Comparison of ENCODE assay signal across 8 cellular contexts in genomic region chr18:54958711-54959625, GRCh38. TPM values are rescaled to one million over a fixed set of nuclear protein-coding genes. Genes with fewer than 3 reads are reported as not detected.
DNase-seq lines count a peak whose midpoint lies in the region; FAIRE-seq and TF ChIP-seq lines count a peak whose summit lies in the region.

Gene CCDC68 (minus strand): TSS chr18:54959461. CDS start chr18:54942791, 16,670 bp downstream.

- no peaks in the 10 kb centered on the region for H3K36me3 ChIP-seq in GM23248 (ENCODE audit: low read depth)
- no peaks in the 10 kb centered on the region for H3K36me3 ChIP-seq in adipocyte (ENCODE audit: control insufficient read depth, insufficient read depth, low read length, severe bottlenecking)

- H3K79me2 ChIP-seq in GM23248 (ENCODE audit: insufficient read depth): no peaks in the 10 kb centered on the region

- H3K9ac ChIP-seq in GM23248 (no peak within 1 kb of the TSS), adipocyte (ENCODE audit: low read length) (peak within 1 kb of the TSS; percentile 33)

- no peak within 1 kb of the TSS for H3K27ac ChIP-seq in GM23248

- no peaks in the 10 kb centered on the region for H3K4me1 ChIP-seq in GM23248 (ENCODE audit: insufficient read depth)
- peaks cover 11% of the 10 kb centered on the region for H3K4me1 ChIP-seq in adipocyte (ENCODE audit: control insufficient read depth, insufficient read depth, low read length)

- peak within 1 kb of the TSS; percentile 57 for H2AFZ ChIP-seq in GM23248

- no peaks in the 10 kb centered on the region for H3F3A ChIP-seq in GM23248 (ENCODE audit: insufficient read depth)

- H3K27me3 ChIP-seq in GM23248 (replicated peaks; ENCODE audit: insufficient read depth) (no peaks in the 10 kb centered on the region; the same call in 1 of the 2 replicates), adipocyte (replicated peaks; ENCODE audit: control insufficient read depth, insufficient read depth, low read length) (no peaks in the 10 kb centered on the region)

- peak within 1 kb of the TSS; percentile 28 for H3K4me2 ChIP-seq in GM23248 (ENCODE audit: unreplicated experiment)

- FAIRE-seq in H54 (lab: Jason Lieb, UNC): no peak

- no peaks in the 10 kb centered on the region for H4K20me1 ChIP-seq in GM23248 (ENCODE audit: insufficient read depth)

- in situ Hi-C loops in GM23248 (cut with MboI): no loop called here

- no peak for TF ChIP-seq POLR2A in H54 (IDR thresholded peaks at IDR 0.05; ENCODE audit: low read depth, low read length)

- peak within 1 kb of the TSS; percentile 39 for H3K4me3 ChIP-seq in GM23248
- H3K4me3 ChIP-seq in adipocyte (ENCODE audit: low read length): peak within 1 kb of the TSS; percentile 72
- peak within 1 kb of the TSS; percentile 52 for H3K4me3 ChIP-seq in skeletal muscle cell (ENCODE audit: low read depth, low read length)

- H3K9me3 ChIP-seq in GM23248 (ENCODE audit: low read depth): no peaks in the 10 kb centered on the region
- H3K9me3 ChIP-seq in adipocyte (ENCODE audit: control insufficient read depth, low read length): no peaks in the 10 kb centered on the region

- peak; percentile 23 for DNase-seq in GM23248
- DNase-seq in adipocyte (ENCODE audit: low read depth): no peak
- peak; percentile 38 for DNase-seq in hepatic stellate cell (ENCODE audit: low spot score)
- DNase-seq in skeletal muscle cell (ENCODE audit: low read depth): no peak
- DNase-seq in H54 (ENCODE audit: insufficient read length, low spot score): no peak
- DNase-seq in T-helper 9 cell: no peak
- DNase-seq in globus pallidus (ENCODE audit: low spot score): no peak
- no peak for DNase-seq in AG08395 (ENCODE audit: low spot score)

- 34 to 44% methylated on average over 39 to 57 of the region's 57 CpGs for WGBS in GM23248 (ENCODE audit: low coverage in 1 of 2, low lambda C conversion rate in 2 of 2, missing lambda C conversion rate in 2 of 2), 2 experiments

- no peaks in the 10 kb centered on the region for H3K9me2 ChIP-seq in GM23248 (ENCODE audit: insufficient read depth)

RNA-seq across cellular contexts. Expression of gene CCDC68, which starts in this region (rescaled TPM):
- 0.11 TPM in 1 of 2 replicates, not detected in the other for total RNA-seq in GM23248 (2014; rRNA removed; shearing (Covaris generic))
- 0.18 TPM in 1 of 2 replicates, not detected in the other for polyA plus RNA-seq in GM23248 (2016; fragmentation: Nextera tagmentation; extraction: Ambion mirVana)

Comparison
In these comparisons a context has a peak if more than half of its experiments do, and no peak if none do; other contexts are left out.
1. Peak in DNase-seq, H3K4me3 ChIP-seq and H3K4me2 ChIP-seq in GM23248; RNA of the gene not detected or under 1 TPM.